Comparison of ENCODE assay signal across 8 cellular contexts in genomic region chr1:165073402-165074007, GRCh38.
DNase-seq lines count a peak whose midpoint lies in the region; ATAC-seq and TF ChIP-seq lines count a peak whose summit lies in the region.

No MANE protein-coding gene starts in this region.

- H3K9me3 Mint-ChIP-seq in neural progenitor cell: peaks cover under 1% of the 10 kb centered on the region

- H3K4me2 ChIP-seq in MM.1S (ENCODE audit: low read depth, low read length): no peak overlapping the region
- no peak overlapping the region for H3K4me2 ChIP-seq in neural progenitor cell

- H3K4me3 ChIP-seq in MM.1S (ENCODE audit: low read length): no peak overlapping the region
- H3K4me3 ChIP-seq in esophagus squamous epithelium: no peak overlapping the region
- H3K4me3 ChIP-seq in neural progenitor cell: no peak overlapping the region

- CTCF ChIA-PET in RWPE1 (lab: Yijun Ruan, JAX): interaction anchor here (0.5 to 0.8 kb wide), 13 partner anchors 9 to 1903 kb away, joined by 3 to 5 read pairs (median 3); no protein-coding TSS in a partner anchor

- no peak overlapping the region for H3K4me3 Mint-ChIP-seq in neural progenitor cell

- POLR2A ChIA-PET in RWPE1 (lab: Yijun Ruan, JAX; ENCODE audit: low non-redundant PET): no interaction called here

- H3K27me3 Mint-ChIP-seq in neural progenitor cell (ENCODE audit: insufficient read depth, low read depth): no peaks in the 10 kb centered on the region

- H2AFZ ChIP-seq in MM.1S (ENCODE audit: low read length) (no peak overlapping the region), neural progenitor cell (replicated peaks) (no peak overlapping the region)

- H3K79me2 ChIP-seq in MM.1S (ENCODE audit: low read length): no peaks in the 10 kb centered on the region
- no peaks in the 10 kb centered on the region for H3K79me2 ChIP-seq in neural progenitor cell (ENCODE audit: low read depth)

- no peak for TF ChIP-seq POLR2A in esophagus squamous epithelium (IDR thresholded peaks at IDR 0.05)

- no peak overlapping the region for H3K9ac ChIP-seq in MM.1S (ENCODE audit: low read length)
- H3K9ac ChIP-seq in neural progenitor cell: no peak overlapping the region

- no peaks in the 10 kb centered on the region for H3K27me3 ChIP-seq in MM.1S (replicated peaks; ENCODE audit: insufficient read depth, low read length)
- H3K27me3 ChIP-seq in esophagus squamous epithelium: no peaks in the 10 kb centered on the region
- H3K27me3 ChIP-seq in neural progenitor cell: no peaks in the 10 kb centered on the region

- WGBS in esophagus squamous epithelium, 2 donors: 14 to 15% methylated on average over 4 of the region's 4 CpGs

- ATAC-seq in GM21737 (IDR thresholded peaks at IDR 0.05; ENCODE audit: unreplicated experiment): no peak

- no peaks in the 10 kb centered on the region for H3K4me1 ChIP-seq in MM.1S (ENCODE audit: low read length)
- H3K4me1 ChIP-seq in esophagus squamous epithelium: peaks cover 0 to 4% (median 0%) of the 10 kb centered on the region in 3 donors
- no peaks in the 10 kb centered on the region for H3K4me1 ChIP-seq in neural progenitor cell

- no peaks in the 10 kb centered on the region for H4K20me1 ChIP-seq in MM.1S (ENCODE audit: insufficient read depth, low read length)
- H4K20me1 ChIP-seq in neural progenitor cell (ENCODE audit: low read depth): no peaks in the 10 kb centered on the region

- H3K9me3 ChIP-seq in MM.1S (replicated peaks; ENCODE audit: insufficient read depth, low read length) (no peaks in the 10 kb centered on the region), esophagus squamous epithelium (no peaks in the 10 kb centered on the region), neural progenitor cell (ENCODE audit: low read depth) (no peaks in the 10 kb centered on the region)

- DNase-seq in COR-L47 (lab: John Stamatoyannopoulos, UW) (peak; percentile 63), GM20000 (ENCODE audit: low spot score) (peak; percentile 42), MM.1S (peak; percentile 69), RWPE1 (ENCODE audit: low spot score) (peak; percentile 55), esophagus squamous epithelium (lab: John Stamatoyannopoulos, UW) (no peak), neural progenitor cell (ENCODE audit: low spot score) (peak; percentile 75), activated T-cell treated with anti-CD3 and anti-CD28 coated beads for 4 hours (no peak)

- H3K36me3 Mint-ChIP-seq in neural progenitor cell: no peaks in the 10 kb centered on the region

- H3F3A ChIP-seq in MM.1S (ENCODE audit: insufficient read depth, low read length): no peaks in the 10 kb centered on the region
- H3F3A ChIP-seq in neural progenitor cell (ENCODE audit: low read depth): no peaks in the 10 kb centered on the region

- H3K4me1 Mint-ChIP-seq in neural progenitor cell: peaks cover 14% of the 10 kb centered on the region

- no peaks in the 10 kb centered on the region for H3K9me2 ChIP-seq in MM.1S (replicated peaks; ENCODE audit: insufficient read depth, low read length)

- no peaks in the 10 kb centered on the region for H3K36me3 ChIP-seq in MM.1S (replicated peaks; ENCODE audit: insufficient read depth, low read length)
- no peaks in the 10 kb centered on the region for H3K36me3 ChIP-seq in esophagus squamous epithelium
- H3K36me3 ChIP-seq in neural progenitor cell: no peaks in the 10 kb centered on the region

- intact Hi-C loops in esophagus squamous epithelium (cut with DNase I): loop anchor here (10.0 kb wide), 1 partner anchor 1539 kb away; no protein-coding TSS in a partner anchor

- H3K27ac Mint-ChIP-seq in neural progenitor cell: peak overlapping the region; percentile 59

- TF ChIP-seq CTCF in GM20000 (IDR thresholded peaks at IDR 0.05; ENCODE audit: extremely low read depth, missing control alignments) (peak; percentile 43), MM.1S (IDR thresholded peaks at IDR 0.05; ENCODE audit: low read length) (peak; percentile 85), RWPE1 (conservative IDR thresholded peaks at IDR 0.05; ENCODE audit: low read depth) (peak; percentile 73), esophagus squamous epithelium (IDR thresholded peaks at IDR 0.05) (peak; percentile 23 to 83 (median 71)), neural progenitor cell (IDR thresholded peaks at IDR 0.05) (peak; percentile 82)

- H3K27ac ChIP-seq in MM.1S (ENCODE audit: low read length) (no peak overlapping the region), RWPE1 (no peak overlapping the region), esophagus squamous epithelium (no peak overlapping the region), neural progenitor cell (no peak overlapping the region)

Comparison
In these comparisons a context has a peak if more than half of its experiments do, and no peak if none do; other contexts are left out.
1. DNase-seq: peak in COR-L47 (single experiment), GM20000 (single experiment), MM.1S (single experiment), RWPE1 (single experiment) and neural progenitor cell (single experiment); none in esophagus squamous epithelium (single experiment) and activated T-cell treated with anti-CD3 and anti-CD28 coated beads for 4 hours (single experiment).
2. Peak in every context shown above with its lines, with median percentiles within 50 percentile points of each other: CTCF ChIP-seq.